In genomic region chr2:236179653-236180500, GRCh38 we compare ENCODE assay signal across 12 cellular contexts. TPM values are rescaled to one million over a fixed set of nuclear protein-coding genes. Genes with fewer than 3 reads are reported as not detected.
DNase-seq lines count a peak whose midpoint lies in the region; ATAC-seq, FAIRE-seq and TF ChIP-seq lines count a peak whose summit lies in the region.
"Had no signal": no experiment of that assay in that cellular context is flagged by ENCODE, and none has a peak within 500 bp of the region (broad histone marks: within the 10 kb centered on the region; RNA-seq: fewer than 3 reads in every experiment).

No MANE protein-coding gene starts in this region.

- DNase-seq in HepG2 (ENCODE audit: low spot score): no peak
- DNase-seq in right lobe of liver: no peak
- peak; percentile 56 for DNase-seq in adipocyte (ENCODE audit: low read depth)
- DNase-seq in islet precursor cell: peak; percentile 55
- no peak for DNase-seq in NCI-H1436 treated with DMSO at 0.1 percent for 48 hours (lab: John Stamatoyannopoulos, UW)
- no peak for DNase-seq in epidermal melanocyte (ENCODE audit: insufficient read length, low spot score)
- DNase-seq in NCI-H1417 treated with DMSO at 0.1 percent for 48 hours (lab: John Stamatoyannopoulos, UW): no peak
- DNase-seq: activated effector memory CD4-positive, alpha-beta T cell treated with anti-CD3 and anti-CD28 coated beads, Interleukin-2, amount 50 U/mL, for 16 hours; CD8-positive, alpha-beta memory T cell; gastrocnemius medialis; stimulated activated naive CD8-positive, alpha-beta T cell treated with anti-CD3 and anti-CD28 coated beads, Interleukin-15, amount 100 ng/mL, for 72 hours had no signal

- TF ChIP-seq CTCF in HepG2 (CRISPR knock-in tag; IDR thresholded peaks at IDR 0.05) (no peak), right lobe of liver (IDR thresholded peaks at IDR 0.05) (no peak)

- no peak overlapping the region for H2AFZ ChIP-seq in HepG2 (ENCODE audit: low read length)

- H3K9me3 ChIP-seq in HepG2 (ENCODE audit: low read length) (no peaks in the 10 kb centered on the region), right lobe of liver (no peaks in the 10 kb centered on the region), adipocyte (ENCODE audit: control insufficient read depth, low read length) (peaks cover 5% of the 10 kb centered on the region)
- H3K9me3 ChIP-seq: gastrocnemius medialis had no signal

- in situ Hi-C loops in HepG2 (cut with HindIII; ENCODE audit: extremely low pct_ligation_motif_present, low pct_unique_long_range_greater_than_20kb): loop anchor here (5.0 kb wide), 1 partner anchor 403 kb away; no protein-coding TSS in a partner anchor

- BruUV-seq in HepG2 (replicated peaks; lab: Mats Ljungman, UMichigan): no TSS peak

- 48% methylated on average over 23 of the region's 39 CpGs for WGBS in HepG2 (ENCODE audit: low lambda C conversion rate)
- 15% methylated on average over 21 of the region's 39 CpGs for WGBS in right lobe of liver (ENCODE audit: insufficient coverage, low coverage, low lambda C conversion rate, missing lambda C conversion rate)

- no peak for ATAC-seq in HepG2
- ATAC-seq in right lobe of liver: no peak
- no peak for ATAC-seq in HG02623 (IDR thresholded peaks at IDR 0.05; ENCODE audit: unreplicated experiment)
- ATAC-seq: stimulated activated naive CD8-positive, alpha-beta T cell treated with anti-CD3 and anti-CD28 coated beads, Interleukin-15, amount 100 ng/mL, for 72 hours had no signal

- H3K27me3 ChIP-seq in HepG2 (ENCODE audit: control insufficient read depth in 1 of 2, insufficient read depth in 2 of 2, low read length in 2 of 2) (peaks cover 0 to 45% of the 10 kb centered on the region in 2 experiments; a peak in 3 of 5 replicates), right lobe of liver (peaks cover 0 to 34% of the 10 kb centered on the region in 2 donors), adipocyte (replicated peaks; ENCODE audit: control insufficient read depth, insufficient read depth, low read length) (peaks cover 25% of the 10 kb centered on the region)

- H3K36me3 ChIP-seq in HepG2 (replicated peaks in 1 of 2; ENCODE audit: control insufficient read depth in 1 of 2, insufficient read depth in 2 of 2, low read length in 2 of 2): no peaks in the 10 kb centered on the region
- no peaks in the 10 kb centered on the region for H3K36me3 ChIP-seq in right lobe of liver
- H3K36me3 ChIP-seq in adipocyte (ENCODE audit: control insufficient read depth, insufficient read depth, low read length, severe bottlenecking): no peaks in the 10 kb centered on the region
- H3K36me3 ChIP-seq: gastrocnemius medialis had no signal

- FAIRE-seq in HepG2 (lab: Jason Lieb, UNC): no peak

- H3K27ac ChIP-seq in HepG2 (ENCODE audit: extremely low read length, insufficient read depth, low read length) (no peak overlapping the region), right lobe of liver (no peak overlapping the region)
- H3K27ac ChIP-seq: gastrocnemius medialis had no signal

- H3K9ac ChIP-seq in HepG2 (ENCODE audit: insufficient read depth, low read depth, low read length): no peak overlapping the region
- H3K9ac ChIP-seq in adipocyte (ENCODE audit: low read length): no peak overlapping the region

- intact Hi-C loops in HepG2 (cut with micrococcal nuclease; ENCODE audit: unreplicated experiment): no loop called here
- intact Hi-C loops in right lobe of liver (cut with DNase I): loop anchor here (10.0 kb wide), 1 partner anchor 405 kb away; no protein-coding TSS in a partner anchor

- TF ChIP-seq POLR2A in HepG2 (IDR thresholded peaks at IDR 0.05; ENCODE audit: insufficient read depth in 1 of 2, low read depth in 2 of 2, low read length in 2 of 2): no peak
- no peak for TF ChIP-seq POLR2A in right lobe of liver (IDR thresholded peaks at IDR 0.05)

- POLR2A ChIA-PET in HepG2 (lab: Yijun Ruan, JAX): no interaction called here

- TF ChIP-seq EP300 in HepG2 (IDR thresholded peaks at IDR 0.05; ENCODE audit: low read depth in 2 of 2, low read length in 2 of 2): no peak
- no peak for TF ChIP-seq EP300 in HepG2 (CRISPR knock-in tag; IDR thresholded peaks at IDR 0.05; ENCODE audit: borderline replicate concordance)

- CTCF ChIA-PET in HepG2 (lab: Yijun Ruan, JAX; ENCODE audit: low intra/inter-chr PET ratio, low total read pairs): interaction anchor here (1.3 to 3.6 kb wide), 4 partner anchors 214 to 414 kb away, joined by 3 to 39 read pairs (median 15); no protein-coding TSS in a partner anchor

- H3K4me3 ChIP-seq in HepG2 (replicated peaks in 1 of 3; ENCODE audit: insufficient read depth in 1 of 3, low read depth in 2 of 3, low read length in 3 of 3) (no peak overlapping the region; a peak in 1 of 6 replicates), right lobe of liver (no peak overlapping the region), adipocyte (ENCODE audit: low read length) (no peak overlapping the region)

- no peaks in the 10 kb centered on the region for H3K79me2 ChIP-seq in HepG2 (ENCODE audit: insufficient read depth, low read length)

- TF ChIP-seq RAD21 in HepG2 (CRISPR knock-in tag; IDR thresholded peaks at IDR 0.05): no peak

- no peaks in the 10 kb centered on the region; the same call in 1 of the 2 replicates for H4K20me1 ChIP-seq in HepG2 (ENCODE audit: insufficient read depth, low read length)

- 0 out of 2 replicates have a peak, but pooled peaks cover 9% of the 10 kb centered on the region for H3K4me1 ChIP-seq in HepG2 (ENCODE audit: insufficient read depth, low read length)
- peaks cover 0 to 18% (median 0%) of the 10 kb centered on the region in 4 donors for H3K4me1 ChIP-seq in right lobe of liver
- H3K4me1 ChIP-seq in adipocyte (ENCODE audit: control insufficient read depth, insufficient read depth, low read length): peaks cover 14% of the 10 kb centered on the region

- no peak overlapping the region; the same call in 1 of the 2 replicates for H3K4me2 ChIP-seq in HepG2 (ENCODE audit: low read depth, low read length)

TF ChIP-seq in HepG2, 621 proteins besides CTCF, POLR2A, EP300 and RAD21 (continues in another document):
- TF ChIP-seq PATZ1 (CRISPR knock-in tag; IDR thresholded peaks at IDR 0.05): peak; percentile 18; the same call in 1 of the 2 replicates
- no peak for TF ChIP-seq ZSCAN9 (CRISPR knock-in tag; IDR thresholded peaks at IDR 0.05; ENCODE audit: borderline replicate concordance)
- TF ChIP-seq ZNF878 (CRISPR knock-in tag; IDR thresholded peaks at IDR 0.05): no peak
- 0 out of 2 replicates have a peak, but pooled peaks have one; percentile 17 for TF ChIP-seq ZSCAN25 (CRISPR knock-in tag; IDR thresholded peaks at IDR 0.05)
- TF ChIP-seq MAFK (conservative IDR thresholded peaks at IDR 0.05 in 1 of 2, IDR thresholded peaks at IDR 0.05 in 1 of 2; ENCODE audit: low read length in 2 of 2): no peak

RNA-seq across cellular contexts. Expression of gene GBX2, which starts 11.7 kb away (rescaled TPM):
- total RNA-seq in HepG2 (2016; rRNA removed; fragmentation: Illumina TruSeq; extraction: Trizol) (not detected in 2 replicates), right lobe of liver (not detected)
- not detected in 2 replicates for total RNA-seq in HepG2 (2016; cell fraction: cytosol; rRNA removed; fragmentation: Illumina TruSeq; extraction: Trizol; ENCODE audit: low read depth)
- not detected in 2 replicates for total RNA-seq in HepG2 (2016; cell fraction: insoluble cytoplasmic fraction; rRNA removed; fragmentation: Illumina TruSeq; extraction: Trizol)
- total RNA-seq in HepG2 (2016; cell fraction: membrane; rRNA removed; fragmentation: Illumina TruSeq; extraction: Trizol): not detected in 2 replicates
- not detected in 2 replicates for total RNA-seq in HepG2 (2016; cell fraction: nucleus; rRNA removed; fragmentation: Illumina TruSeq; extraction: Trizol)
- not detected in 2 replicates for polyA plus RNA-seq in HepG2 (2011; rRNA removed)
- polyA plus RNA-seq in HepG2 (2011; cell fraction: cytosol; rRNA removed): 0.08 TPM in 1 of 2 replicates, not detected in the other
- not detected in 2 replicates for polyA plus RNA-seq in HepG2 (2011; cell fraction: nucleus; rRNA removed)
- not detected in 2 replicates for polyA plus RNA-seq in HepG2 (2012)
- not detected in 2 replicates for polyA plus RNA-seq in HepG2 (2016; cell fraction: cytosol; fragmentation: Illumina TruSeq; extraction: Trizol; ENCODE audit: low read depth)
- polyA plus RNA-seq in HepG2 (2016; cell fraction: insoluble cytoplasmic fraction; fragmentation: Illumina TruSeq; extraction: Trizol; ENCODE audit: low read depth): not detected in 2 replicates
- not detected in 2 replicates for polyA plus RNA-seq in HepG2 (2016; cell fraction: membrane; fragmentation: Illumina TruSeq; extraction: Trizol; ENCODE audit: low read depth)
- polyA plus RNA-seq in HepG2 (2016; cell fraction: nucleus; fragmentation: Illumina TruSeq; extraction: Trizol; ENCODE audit: insufficient read depth, low read depth): not detected in 2 replicates
- polyA minus RNA-seq in HepG2 (2011; rRNA and poly(A)+ RNA removed; ENCODE audit: low replicate concordance): 0.47 TPM in 1 of 2 replicates, not detected in the other
- not detected in 2 replicates for polyA minus RNA-seq in HepG2 (2011; cell fraction: cytosol; rRNA and poly(A)+ RNA removed)
- not detected in 2 replicates for polyA minus RNA-seq in HepG2 (2011; cell fraction: nucleus; rRNA and poly(A)+ RNA removed)
- total RNA-seq: CD8-positive, alpha-beta memory T cell; gastrocnemius medialis had no signal
- polyA plus RNA-seq: CD8-positive, alpha-beta memory T cell had no signal

Comparison
In these comparisons a context has a peak if more than half of its experiments do, and no peak if none do; other contexts are left out.
1. DNase-seq: peak in adipocyte (single experiment) and islet precursor cell (single experiment); none in HepG2 (single experiment), right lobe of liver (0 of 3), NCI-H1436 treated with DMSO at 0.1 percent for 48 hours (single experiment), epidermal melanocyte (single experiment) and NCI-H1417 treated with DMSO at 0.1 percent for 48 hours (single experiment).